Comparison of ENCODE assay signal across 8 cellular contexts in genomic region chr2:233063269-233063975, GRCh38. TPM values are rescaled to one million over a fixed set of nuclear protein-coding genes. Genes with fewer than 3 reads are reported as not detected.
DNase-seq lines count a peak whose midpoint lies in the region; ATAC-seq and TF ChIP-seq lines count a peak whose summit lies in the region.

No MANE protein-coding gene starts in this region.

- H3K4me1 ChIP-seq in colonic mucosa (peaks cover 5% of the 10 kb centered on the region), smooth muscle cell (ENCODE audit: low read depth) (no peaks in the 10 kb centered on the region)

- WGBS in smooth muscle cell (ENCODE audit: low lambda C conversion rate), result 92% methylated on average over 13 of the region's 13 CpGs

- H3K9ac ChIP-seq in colonic mucosa (ENCODE audit: low read depth in 2 of 2, low read length in 2 of 2) (peak overlapping the region; percentile 8 to 65), smooth muscle cell (ENCODE audit: low read depth) (no peak overlapping the region)

- no peaks in the 10 kb centered on the region for H3F3A ChIP-seq in smooth muscle cell (ENCODE audit: low read depth)

- H3K4me2 ChIP-seq in smooth muscle cell, result no peak overlapping the region

- peak; percentile 45 for ATAC-seq in GM19395 (IDR thresholded peaks at IDR 0.05; ENCODE audit: unreplicated experiment)
- ATAC-seq in HG03432 (IDR thresholded peaks at IDR 0.05; ENCODE audit: unreplicated experiment), result peak; percentile 44
- no peak for ATAC-seq in HG02840 (IDR thresholded peaks at IDR 0.05; ENCODE audit: low FRiP score, unreplicated experiment)

- peak; percentile 71 for TF ChIP-seq POLR2A in GM10847 (IDR thresholded peaks at IDR 0.05; ENCODE audit: extremely low read depth, insufficient read length)

- no peak for DNase-seq in colonic mucosa
- DNase-seq in smooth muscle cell (lab: John Stamatoyannopoulos, UW; ENCODE audit: unreplicated experiment), result no peak
- no peak for DNase-seq in nucleus accumbens (lab: John Stamatoyannopoulos, UW)

- H3K9me3 ChIP-seq in colonic mucosa (no peaks in the 10 kb centered on the region), smooth muscle cell (replicated peaks; ENCODE audit: low read depth) (no peaks in the 10 kb centered on the region)

- H4K20me1 ChIP-seq in smooth muscle cell (ENCODE audit: low read depth), result no peaks in the 10 kb centered on the region

- intact Hi-C loops in colonic mucosa (cut with DNase I), result no loop called here

- H3K27me3 ChIP-seq in colonic mucosa (no peaks in the 10 kb centered on the region), smooth muscle cell (ENCODE audit: low read depth) (no peaks in the 10 kb centered on the region)

- H3K4me3 ChIP-seq in colonic mucosa (no peak overlapping the region), smooth muscle cell (no peak overlapping the region)

- no peaks in the 10 kb centered on the region for H3K79me2 ChIP-seq in smooth muscle cell (ENCODE audit: low read depth)

- H3K27ac ChIP-seq in colonic mucosa (no peak overlapping the region), temporal lobe (ENCODE audit: low read depth, low read length) (peak overlapping the region; percentile 18), smooth muscle cell (ENCODE audit: low read depth) (no peak overlapping the region)

- H3K36me3 ChIP-seq in colonic mucosa, result no peaks in the 10 kb centered on the region
- H3K36me3 ChIP-seq in smooth muscle cell (ENCODE audit: low read depth), result no peaks in the 10 kb centered on the region

- TF ChIP-seq CTCF in colonic mucosa (IDR thresholded peaks at IDR 0.05) (no peak), smooth muscle cell (IDR thresholded peaks at IDR 0.05; ENCODE audit: borderline replicate concordance, insufficient read depth, poor library complexity, severe bottlenecking) (no peak)

- no peak overlapping the region for H2AFZ ChIP-seq in smooth muscle cell (ENCODE audit: low read depth)

RNA-seq across cellular contexts. Expression of gene INPP5D, which starts 3.3 kb away (rescaled TPM):
- total RNA-seq in colonic mucosa (1 to 10 TPM; 6.5 to 7.1 TPM), temporal lobe (2.7 TPM), smooth muscle cell (9.9 and 17.8 TPM in 2 replicates)
- 5.6 and 24.5 TPM in 2 replicates for polyA plus RNA-seq in smooth muscle cell

RNA-seq across cellular contexts. Expression of gene NEU2, which starts 30.9 kb away (rescaled TPM):
- not detected for total RNA-seq in colonic mucosa
- total RNA-seq in temporal lobe, result not detected
- 0.45 and 0.94 TPM in 2 replicates for total RNA-seq in smooth muscle cell
- polyA plus RNA-seq in smooth muscle cell, result not detected in 2 replicates

RNA-seq across cellular contexts. Expression of gene NGEF, which starts 50.4 kb away (rescaled TPM):
- total RNA-seq in colonic mucosa, result 10 to 100 TPM; 25.6 to 34.0 TPM
- 33.4 TPM for total RNA-seq in temporal lobe
- total RNA-seq in smooth muscle cell, result not detected in 2 replicates
- polyA plus RNA-seq in smooth muscle cell, result 0.09 and 1.4 TPM in 2 replicates

Comparison
In these comparisons a context has a peak if more than half of its experiments do, and no peak if none do; other contexts are left out.
1. RNA of gene NGEF, which starts 50.4 kb away (total RNA-seq): 25.6 to 34.0 TPM in colonic mucosa and 33.4 TPM in temporal lobe (single experiment); not detected in smooth muscle cell; every median in the first group is over 10 times any median in the second.